In the genomic region with DNA sequence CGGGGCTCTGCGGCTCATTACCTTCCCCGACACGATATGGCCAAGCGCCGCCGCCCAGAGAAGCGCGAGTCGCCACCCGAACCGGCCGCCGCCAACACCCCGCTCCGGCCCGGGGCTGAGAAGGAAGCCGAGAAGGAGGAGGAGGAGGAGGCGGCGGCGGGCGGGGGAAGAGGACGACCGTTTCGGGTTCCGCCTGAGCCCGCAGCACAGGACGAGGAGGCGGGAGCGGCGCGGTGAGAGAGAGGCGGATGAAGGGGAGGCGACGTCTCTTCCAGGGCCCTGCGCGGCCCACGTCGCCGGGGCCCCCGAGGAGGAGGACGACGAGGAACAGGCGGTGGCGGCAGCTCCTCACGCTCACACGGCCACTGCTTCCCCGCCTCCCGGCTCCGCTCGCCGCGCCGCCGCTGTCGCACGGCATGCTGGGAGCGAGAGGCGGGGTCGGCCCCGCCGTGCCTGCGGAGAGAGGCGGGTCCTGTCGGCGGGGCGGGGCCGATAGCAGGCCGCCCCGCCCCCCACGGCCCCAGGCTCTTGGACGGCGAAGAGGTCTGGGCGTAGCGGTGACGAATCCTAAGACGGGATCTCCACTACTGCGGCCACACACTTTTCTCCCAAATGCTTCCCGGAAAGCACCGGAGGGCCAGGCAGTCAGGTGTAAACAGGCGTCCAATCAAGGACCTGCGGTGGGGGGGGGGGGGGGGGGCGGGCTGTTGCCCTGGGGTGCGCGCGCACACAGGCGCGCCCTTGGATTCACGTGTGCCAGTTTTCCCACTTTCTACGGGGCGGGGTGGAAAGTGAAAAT, we compare ENCODE assay signal across 1 cellular context.
A peak's percentile ranks its signal among the peaks of the same experiment; 100 is the strongest.
TF ChIP-seq lines count a peak whose summit lies in the region.

No MANE protein-coding gene starts in this region.

TF ChIP-seq in K562, 482 proteins besides CTCF, POLR2A, EP300 and RAD21 (continued from another document and continues in another):
- TF ChIP-seq, protein P1, sequence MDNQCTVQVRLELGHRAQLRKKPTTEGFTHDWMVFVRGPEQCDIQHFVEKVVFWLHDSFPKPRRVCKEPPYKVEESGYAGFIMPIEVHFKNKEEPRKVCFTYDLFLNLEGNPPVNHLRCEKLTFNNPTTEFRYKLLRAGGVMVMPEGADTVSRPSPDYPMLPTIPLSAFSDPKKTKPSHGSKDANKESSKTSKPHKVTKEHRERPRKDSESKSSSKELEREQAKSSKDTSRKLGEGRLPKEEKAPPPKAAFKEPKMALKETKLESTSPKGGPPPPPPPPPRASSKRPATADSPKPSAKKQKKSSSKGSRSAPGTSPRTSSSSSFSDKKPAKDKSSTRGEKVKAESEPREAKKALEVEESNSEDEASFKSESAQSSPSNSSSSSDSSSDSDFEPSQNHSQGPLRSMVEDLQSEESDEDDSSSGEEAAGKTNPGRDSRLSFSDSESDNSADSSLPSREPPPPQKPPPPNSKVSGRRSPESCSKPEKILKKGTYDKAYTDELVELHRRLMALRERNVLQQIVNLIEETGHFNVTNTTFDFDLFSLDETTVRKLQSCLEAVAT (IDR thresholded peaks at IDR 0.05), result no peak
- TF ChIP-seq PML (IDR thresholded peaks at IDR 0.05; ENCODE audit: low read length), result 0 out of 2 replicates have a peak, but pooled peaks have one; percentile 39
- peak; percentile 46 to 57; a peak in 1 of 4 replicates for TF ChIP-seq SIN3A (IDR thresholded peaks at IDR 0.05; ENCODE audit: borderline replicate concordance in 2 of 2, control insufficient read depth in 1 of 2, low read depth in 2 of 2, low read length in 2 of 2)
- TF ChIP-seq FOXA3 (CRISPR knock-in tag; conservative IDR thresholded peaks at IDR 0.05 in 1 of 2, IDR thresholded peaks at IDR 0.05 in 1 of 2), result peak in 1 of 2 experiments; percentile 39; a peak in 1 of 4 replicates
- 0 out of 2 replicates have a peak, but pooled peaks have one; percentile 57 for TF ChIP-seq ZBED1 (IDR thresholded peaks at IDR 0.05)
- TF ChIP-seq, protein P2, sequence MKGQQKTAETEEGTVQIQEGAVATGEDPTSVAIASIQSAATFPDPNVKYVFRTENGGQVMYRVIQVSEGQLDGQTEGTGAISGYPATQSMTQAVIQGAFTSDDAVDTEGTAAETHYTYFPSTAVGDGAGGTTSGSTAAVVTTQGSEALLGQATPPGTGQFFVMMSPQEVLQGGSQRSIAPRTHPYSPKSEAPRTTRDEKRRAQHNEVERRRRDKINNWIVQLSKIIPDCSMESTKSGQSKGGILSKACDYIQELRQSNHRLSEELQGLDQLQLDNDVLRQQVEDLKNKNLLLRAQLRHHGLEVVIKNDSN (CRISPR knock-in tag; IDR thresholded peaks at IDR 0.05), result peak; percentile 57
- TF ChIP-seq HNRNPLL (IDR thresholded peaks at IDR 0.05; ENCODE audit: low read depth, low read length, poor library complexity, severe bottlenecking), result peak; percentile 35
- TF ChIP-seq, protein P3, sequence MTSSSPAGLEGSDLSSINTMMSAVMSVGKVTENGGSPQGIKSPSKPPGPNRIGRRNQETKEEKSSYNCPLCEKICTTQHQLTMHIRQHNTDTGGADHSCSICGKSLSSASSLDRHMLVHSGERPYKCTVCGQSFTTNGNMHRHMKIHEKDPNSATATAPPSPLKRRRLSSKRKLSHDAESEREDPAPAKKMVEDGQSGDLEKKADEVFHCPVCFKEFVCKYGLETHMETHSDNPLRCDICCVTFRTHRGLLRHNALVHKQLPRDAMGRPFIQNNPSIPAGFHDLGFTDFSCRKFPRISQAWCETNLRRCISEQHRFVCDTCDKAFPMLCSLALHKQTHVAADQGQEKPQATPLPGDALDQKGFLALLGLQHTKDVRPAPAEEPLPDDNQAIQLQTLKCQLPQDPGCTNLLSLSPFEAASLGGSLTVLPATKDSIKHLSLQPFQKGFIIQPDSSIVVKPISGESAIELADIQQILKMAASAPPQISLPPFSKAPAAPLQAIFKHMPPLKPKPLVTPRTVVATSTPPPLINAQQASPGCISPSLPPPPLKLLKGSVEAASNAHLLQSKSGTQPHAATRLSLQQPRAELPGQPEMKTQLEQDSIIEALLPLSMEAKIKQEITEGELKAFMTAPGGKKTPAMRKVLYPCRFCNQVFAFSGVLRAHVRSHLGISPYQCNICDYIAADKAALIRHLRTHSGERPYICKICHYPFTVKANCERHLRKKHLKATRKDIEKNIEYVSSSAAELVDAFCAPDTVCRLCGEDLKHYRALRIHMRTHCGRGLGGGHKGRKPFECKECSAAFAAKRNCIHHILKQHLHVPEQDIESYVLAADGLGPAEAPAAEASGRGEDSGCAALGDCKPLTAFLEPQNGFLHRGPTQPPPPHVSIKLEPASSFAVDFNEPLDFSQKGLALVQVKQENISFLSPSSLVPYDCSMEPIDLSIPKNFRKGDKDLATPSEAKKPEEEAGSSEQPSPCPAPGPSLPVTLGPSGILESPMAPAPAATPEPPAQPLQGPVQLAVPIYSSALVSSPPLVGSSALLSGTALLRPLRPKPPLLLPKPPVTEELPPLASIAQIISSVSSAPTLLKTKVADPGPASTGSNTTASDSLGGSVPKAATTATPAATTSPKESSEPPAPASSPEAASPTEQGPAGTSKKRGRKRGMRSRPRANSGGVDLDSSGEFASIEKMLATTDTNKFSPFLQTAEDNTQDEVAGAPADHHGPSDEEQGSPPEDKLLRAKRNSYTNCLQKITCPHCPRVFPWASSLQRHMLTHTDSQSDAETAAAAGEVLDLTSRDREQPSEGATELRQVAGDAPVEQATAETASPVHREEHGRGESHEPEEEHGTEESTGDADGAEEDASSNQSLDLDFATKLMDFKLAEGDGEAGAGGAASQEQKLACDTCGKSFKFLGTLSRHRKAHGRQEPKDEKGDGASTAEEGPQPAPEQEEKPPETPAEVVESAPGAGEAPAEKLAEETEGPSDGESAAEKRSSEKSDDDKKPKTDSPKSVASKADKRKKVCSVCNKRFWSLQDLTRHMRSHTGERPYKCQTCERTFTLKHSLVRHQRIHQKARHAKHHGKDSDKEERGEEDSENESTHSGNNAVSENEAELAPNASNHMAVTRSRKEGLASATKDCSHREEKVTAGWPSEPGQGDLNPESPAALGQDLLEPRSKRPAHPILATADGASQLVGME (CRISPR knock-in tag; IDR thresholded peaks at IDR 0.05), result no peak
- no peak for TF ChIP-seq CEBPB (tag; IDR thresholded peaks at IDR 0.05)
- TF ChIP-seq TRIM24 (IDR thresholded peaks at IDR 0.05), result no peak
- no peak for TF ChIP-seq POLR3A (IDR thresholded peaks at IDR 0.05; ENCODE audit: borderline replicate concordance, extremely low read depth, insufficient read depth, insufficient read length)
- no peak for TF ChIP-seq FOSL1 (tag; conservative IDR thresholded peaks at IDR 0.05)
- TF ChIP-seq ZNF830 (CRISPR knock-in tag; IDR thresholded peaks at IDR 0.05), result no peak
- TF ChIP-seq POLR2AphosphoS2 (IDR thresholded peaks at IDR 0.05; ENCODE audit: low read length), result peak; percentile 91; the same call in 1 of the 2 replicates
- TF ChIP-seq, protein P4, sequence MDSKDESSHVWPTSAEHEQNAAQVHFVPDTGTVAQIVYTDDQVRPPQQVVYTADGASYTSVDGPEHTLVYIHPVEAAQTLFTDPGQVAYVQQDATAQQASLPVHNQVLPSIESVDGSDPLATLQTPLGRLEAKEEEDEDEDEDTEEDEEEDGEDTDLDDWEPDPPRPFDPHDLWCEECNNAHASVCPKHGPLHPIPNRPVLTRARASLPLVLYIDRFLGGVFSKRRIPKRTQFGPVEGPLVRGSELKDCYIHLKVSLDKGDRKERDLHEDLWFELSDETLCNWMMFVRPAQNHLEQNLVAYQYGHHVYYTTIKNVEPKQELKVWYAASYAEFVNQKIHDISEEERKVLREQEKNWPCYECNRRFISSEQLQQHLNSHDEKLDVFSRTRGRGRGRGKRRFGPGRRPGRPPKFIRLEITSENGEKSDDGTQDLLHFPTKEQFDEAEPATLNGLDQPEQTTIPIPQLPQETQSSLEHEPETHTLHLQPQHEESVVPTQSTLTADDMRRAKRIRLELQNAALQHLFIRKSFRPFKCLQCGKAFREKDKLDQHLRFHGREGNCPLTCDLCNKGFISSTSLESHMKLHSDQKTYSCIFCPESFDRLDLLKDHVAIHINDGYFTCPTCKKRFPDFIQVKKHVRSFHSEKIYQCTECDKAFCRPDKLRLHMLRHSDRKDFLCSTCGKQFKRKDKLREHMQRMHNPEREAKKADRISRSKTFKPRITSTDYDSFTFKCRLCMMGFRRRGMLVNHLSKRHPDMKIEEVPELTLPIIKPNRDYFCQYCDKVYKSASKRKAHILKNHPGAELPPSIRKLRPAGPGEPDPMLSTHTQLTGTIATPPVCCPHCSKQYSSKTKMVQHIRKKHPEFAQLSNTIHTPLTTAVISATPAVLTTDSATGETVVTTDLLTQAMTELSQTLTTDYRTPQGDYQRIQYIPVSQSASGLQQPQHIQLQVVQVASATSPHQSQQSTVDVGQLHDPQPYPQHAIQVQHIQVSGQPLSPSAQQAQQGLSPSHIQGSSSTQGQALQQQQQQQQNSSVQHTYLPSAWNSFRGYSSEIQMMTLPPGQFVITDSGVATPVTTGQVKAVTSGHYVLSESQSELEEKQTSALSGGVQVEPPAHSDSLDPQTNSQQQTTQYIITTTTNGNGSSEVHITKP (IDR thresholded peaks at IDR 0.05; ENCODE audit: partially characterized antibody), result no peak
- TF ChIP-seq CAMTA2 (CRISPR knock-in tag; conservative IDR thresholded peaks at IDR 0.05), result no peak
- TF ChIP-seq ILF3 (IDR thresholded peaks at IDR 0.05; ENCODE audit: borderline replicate concordance), result no peak
- TF ChIP-seq CREM (IDR thresholded peaks at IDR 0.05; ENCODE audit: low read depth), result peak; percentile 41
- no peak for TF ChIP-seq POLR2H (tag; IDR thresholded peaks at IDR 0.05; ENCODE audit: low read depth)
- TF ChIP-seq ZFX (CRISPR knock-in tag; IDR thresholded peaks at IDR 0.05), result peak; percentile 72
- TF ChIP-seq HMGN3 (IDR thresholded peaks at IDR 0.05; ENCODE audit: borderline replicate concordance, extremely low read depth, insufficient read length, low read depth, low read length), result peak; percentile 92
- TF ChIP-seq, protein P5, sequence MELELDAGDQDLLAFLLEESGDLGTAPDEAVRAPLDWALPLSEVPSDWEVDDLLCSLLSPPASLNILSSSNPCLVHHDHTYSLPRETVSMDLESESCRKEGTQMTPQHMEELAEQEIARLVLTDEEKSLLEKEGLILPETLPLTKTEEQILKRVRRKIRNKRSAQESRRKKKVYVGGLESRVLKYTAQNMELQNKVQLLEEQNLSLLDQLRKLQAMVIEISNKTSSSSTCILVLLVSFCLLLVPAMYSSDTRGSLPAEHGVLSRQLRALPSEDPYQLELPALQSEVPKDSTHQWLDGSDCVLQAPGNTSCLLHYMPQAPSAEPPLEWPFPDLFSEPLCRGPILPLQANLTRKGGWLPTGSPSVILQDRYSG (tag; conservative IDR thresholded peaks at IDR 0.05; ENCODE audit: low read depth), result no peak
- TF ChIP-seq TEAD1 (CRISPR knock-in tag; IDR thresholded peaks at IDR 0.05), result peak in 1 of 2 experiments; percentile 31; a peak in 1 of 4 replicates
- TF ChIP-seq ZNF124 (CRISPR knock-in tag; IDR thresholded peaks at IDR 0.05), result peak; percentile 82; the same call in 1 of the 2 replicates
- no peak for TF ChIP-seq DNMT1 (IDR thresholded peaks at IDR 0.05)
- 0 out of 2 replicates have a peak, but pooled peaks have one; percentile 18 for TF ChIP-seq BHLHE40 (IDR thresholded peaks at IDR 0.05; ENCODE audit: low read length)
- TF ChIP-seq ZNF79 (CRISPR knock-in tag; IDR thresholded peaks at IDR 0.05; ENCODE audit: low read depth), result no peak
- TF ChIP-seq KDM5B (IDR thresholded peaks at IDR 0.05; ENCODE audit: insufficient replicate concordance, low read depth, low read length), result peak; percentile 33
- no peak for TF ChIP-seq HMG20A (CRISPR knock-in tag; conservative IDR thresholded peaks at IDR 0.05)
- TF ChIP-seq SRF (CRISPR knock-in tag; IDR thresholded peaks at IDR 0.05), result 0 out of 4 replicates have a peak, but pooled peaks of 1 of the 2 experiments have one; percentile 24
- TF ChIP-seq ZBTB7A (IDR thresholded peaks at IDR 0.05; ENCODE audit: borderline replicate concordance, control insufficient read depth, low read depth, low read length), result peak; percentile 11; the same call in 1 of the 2 replicates
- TF ChIP-seq POU5F1 (IDR thresholded peaks at IDR 0.05; ENCODE audit: borderline replicate concordance, low read depth, low read length, partially characterized antibody), result no peak
- TF ChIP-seq, protein P6, sequence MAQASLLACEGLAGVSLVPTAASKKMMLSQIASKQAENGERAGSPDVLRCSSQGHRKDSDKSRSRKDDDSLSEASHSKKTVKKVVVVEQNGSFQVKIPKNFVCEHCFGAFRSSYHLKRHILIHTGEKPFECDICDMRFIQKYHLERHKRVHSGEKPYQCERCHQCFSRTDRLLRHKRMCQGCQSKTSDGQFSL (CRISPR knock-in tag; IDR thresholded peaks at IDR 0.05), result no peak; the same call in 1 of the 2 replicates
- TF ChIP-seq, protein P6 (tag; IDR thresholded peaks at IDR 0.05), result peak in 1 of 2 experiments; percentile 95; a peak in 2 of 4 replicates
- no peak for TF ChIP-seq ZC3H4 (CRISPR knock-in tag; IDR thresholded peaks at IDR 0.05; ENCODE audit: borderline replicate concordance)
- TF ChIP-seq, protein P7, sequence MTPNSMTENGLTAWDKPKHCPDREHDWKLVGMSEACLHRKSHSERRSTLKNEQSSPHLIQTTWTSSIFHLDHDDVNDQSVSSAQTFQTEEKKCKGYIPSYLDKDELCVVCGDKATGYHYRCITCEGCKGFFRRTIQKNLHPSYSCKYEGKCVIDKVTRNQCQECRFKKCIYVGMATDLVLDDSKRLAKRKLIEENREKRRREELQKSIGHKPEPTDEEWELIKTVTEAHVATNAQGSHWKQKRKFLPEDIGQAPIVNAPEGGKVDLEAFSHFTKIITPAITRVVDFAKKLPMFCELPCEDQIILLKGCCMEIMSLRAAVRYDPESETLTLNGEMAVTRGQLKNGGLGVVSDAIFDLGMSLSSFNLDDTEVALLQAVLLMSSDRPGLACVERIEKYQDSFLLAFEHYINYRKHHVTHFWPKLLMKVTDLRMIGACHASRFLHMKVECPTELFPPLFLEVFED (CRISPR knock-in tag; conservative IDR thresholded peaks at IDR 0.05), result no peak
- TF ChIP-seq ZBTB17 (CRISPR knock-in tag; IDR thresholded peaks at IDR 0.05), result no peak
- TF ChIP-seq FOXA1 (IDR thresholded peaks at IDR 0.05; ENCODE audit: borderline replicate concordance), result no peak
- no peak for TF ChIP-seq ZKSCAN8 (CRISPR knock-in tag; IDR thresholded peaks at IDR 0.05)
- 0 out of 2 replicates have a peak, but pooled peaks have one; percentile 42 for TF ChIP-seq SAFB (IDR thresholded peaks at IDR 0.05; ENCODE audit: borderline replicate concordance, low read depth, low read length)
- peak; percentile 58 to 87 for TF ChIP-seq MAZ (CRISPR knock-in tag; conservative IDR thresholded peaks at IDR 0.05 in 1 of 2, IDR thresholded peaks at IDR 0.05 in 1 of 2)
- TF ChIP-seq RBFOX2 (IDR thresholded peaks at IDR 0.05; ENCODE audit: low read depth, low read length), result peak; percentile 88
- TF ChIP-seq MYC (IDR thresholded peaks at IDR 0.05; ENCODE audit: low read depth, low read length), result peak; percentile 67; the same call in 1 of the 2 replicates
- no peak for TF ChIP-seq MYC (CRISPR knock-in tag; IDR thresholded peaks at IDR 0.05; ENCODE audit: borderline replicate concordance, low read depth)
